8 cellular contexts compared by ENCODE assay signal in genomic region chr7:116930156-116930913, GRCh38. TPM values are rescaled to one million over a fixed set of nuclear protein-coding genes. Genes with fewer than 3 reads are reported as not detected.
DNase-seq lines count a peak whose midpoint lies in the region; ATAC-seq and TF ChIP-seq lines count a peak whose summit lies in the region.

No MANE protein-coding gene starts in this region.

- CTCF ChIA-PET in IMR-90 (lab: Yijun Ruan, JAX), result interaction anchor here (0.6 to 1.2 kb wide), 6 partner anchors 30 to 311 kb away, joined by 3 read pairs; no protein-coding TSS in a partner anchor
- CTCF ChIA-PET in OCI-LY7 (lab: Charles Lee; ENCODE audit: unreplicated experiment), result interaction anchor here (1.2 kb wide), 1 partner anchor 10 kb away, joined by 3 read pairs; no protein-coding TSS in a partner anchor

- peak; percentile 94 for TF ChIP-seq RAD21 in IMR-90 (IDR thresholded peaks at IDR 0.05; ENCODE audit: low read length)

- no peaks in the 10 kb centered on the region; the same call in 1 of the 2 replicates for H3K9me1 ChIP-seq in IMR-90 (ENCODE audit: insufficient read depth, low read length)

- H3K9me3 ChIP-seq in IMR-90 (ENCODE audit: control insufficient read depth, insufficient read depth, low read length) (no peaks in the 10 kb centered on the region), OCI-LY7 (ENCODE audit: low read length) (no peaks in the 10 kb centered on the region), esophagus squamous epithelium (no peaks in the 10 kb centered on the region)

- H3K9ac ChIP-seq in IMR-90 (ENCODE audit: low read depth, low read length), result no peak overlapping the region

- H3K4me2 ChIP-seq in IMR-90 (ENCODE audit: low read depth, low read length) (peak overlapping the region; percentile 45), OCI-LY7 (ENCODE audit: low read length) (no peak overlapping the region)

- no peak overlapping the region for H4K8ac ChIP-seq in IMR-90 (ENCODE audit: low read depth in 2 of 2, low read length in 2 of 2)

- H3K36me3 Mint-ChIP-seq in natural killer cell, result no peaks in the 10 kb centered on the region
- no peaks in the 10 kb centered on the region for H3K36me3 Mint-ChIP-seq in stimulated activated naive B cell treated with anti-CD40 and anti-IgM and Interleukin-4, amounts not matched to agents 10 μg/mL and 1 μg/mL and 100 μg/mL, for 72 hours

- H3K27me3 ChIP-seq in IMR-90 (ENCODE audit: control insufficient read depth, insufficient read depth, low read length) (no peaks in the 10 kb centered on the region), esophagus squamous epithelium (peaks cover 0 to 6% (median 0%) of the 10 kb centered on the region in 4 donors)

- in situ Hi-C loops in IMR-90 (cut with MboI; ENCODE audit: low sequenced_read_pairs), result loop anchor here (5.0 to 25.0 kb wide), 3 partner anchors 187 to 782 kb away; no protein-coding TSS in a partner anchor

- no peak overlapping the region for H2AK5ac ChIP-seq in IMR-90 (ENCODE audit: low read depth, low read length)

- no peak overlapping the region for H3K4me3 ChIP-seq in IMR-90 (ENCODE audit: insufficient read depth, low read depth, low read length)
- no peak overlapping the region for H3K4me3 ChIP-seq in OCI-LY7 (ENCODE audit: low read depth, low read length, poor library complexity, severe bottlenecking)
- H3K4me3 ChIP-seq in esophagus squamous epithelium, result peak overlapping the region in 1 of 4 donors; percentile 19

- BruUV-seq in IMR-90 (replicated peaks; lab: Mats Ljungman, UMichigan) (no TSS peak), OCI-LY7 (replicated peaks; lab: Mats Ljungman, UMichigan) (no TSS peak)

- H3K56ac ChIP-seq in IMR-90 (ENCODE audit: extremely low read depth, insufficient read depth, low read length), result no peak overlapping the region

- H3K18ac ChIP-seq in IMR-90 (ENCODE audit: low read depth, low read length), result no peak overlapping the region

- H4K5ac ChIP-seq in IMR-90 (ENCODE audit: low read depth, low read length), result no peak overlapping the region

- H3K27me3 Mint-ChIP-seq in natural killer cell (ENCODE audit: low read depth in 2 of 2), result peaks cover 0 to 2% of the 10 kb centered on the region in 2 donors
- peaks cover 12 to 14% of the 10 kb centered on the region in 2 donors for H3K27me3 Mint-ChIP-seq in stimulated activated naive B cell treated with anti-CD40 and anti-IgM and Interleukin-4, amounts not matched to agents 10 μg/mL and 1 μg/mL and 100 μg/mL, for 72 hours

- peaks cover 0 to 6% of the 10 kb centered on the region in 2 donors for H3K4me1 Mint-ChIP-seq in natural killer cell
- peaks cover 3 to 7% of the 10 kb centered on the region in 2 donors for H3K4me1 Mint-ChIP-seq in stimulated activated naive B cell treated with anti-CD40 and anti-IgM and Interleukin-4, amounts not matched to agents 10 μg/mL and 1 μg/mL and 100 μg/mL, for 72 hours

- H3K4me1 ChIP-seq in IMR-90 (ENCODE audit: control insufficient read depth, insufficient read depth, low read length) (no peaks in the 10 kb centered on the region), OCI-LY7 (ENCODE audit: insufficient read depth, low read length, poor library complexity, severe bottlenecking) (no peaks in the 10 kb centered on the region), esophagus squamous epithelium (peaks cover 0 to 8% (median 2%) of the 10 kb centered on the region in 3 donors)

- H3K36me3 ChIP-seq in IMR-90 (ENCODE audit: control insufficient read depth, insufficient read depth, low read length) (no peaks in the 10 kb centered on the region), OCI-LY7 (ENCODE audit: insufficient read depth, low read length) (no peaks in the 10 kb centered on the region), esophagus squamous epithelium (no peaks in the 10 kb centered on the region)

- H3K14ac ChIP-seq in IMR-90 (replicated peaks; ENCODE audit: low read depth, low read length), result no peak overlapping the region

- no peak overlapping the region for H2BK5ac ChIP-seq in IMR-90 (ENCODE audit: low read depth, low read length, poor library complexity, severe bottlenecking)

- TF ChIP-seq POLR2A in IMR-90 (IDR thresholded peaks at IDR 0.05; ENCODE audit: low read depth, low read length) (0 out of 2 replicates have a peak, but pooled peaks have one; percentile 30), esophagus squamous epithelium (IDR thresholded peaks at IDR 0.05) (no peak)

- POLR2A ChIA-PET in IMR-90 (lab: Charles Lee; ENCODE audit: unreplicated experiment) (no interaction called here), OCI-LY7 (lab: Charles Lee) (no interaction called here)

- no peak overlapping the region for H4K91ac ChIP-seq in IMR-90 (ENCODE audit: insufficient read depth, low read depth, low read length)

- H3K27ac ChIP-seq in IMR-90 (ENCODE audit: insufficient read depth, low read length) (no peak overlapping the region), OCI-LY7 (ENCODE audit: low read depth, low read length, poor library complexity, severe bottlenecking) (no peak overlapping the region), esophagus squamous epithelium (no peak overlapping the region)

- no peaks in the 10 kb centered on the region for H3K79me1 ChIP-seq in IMR-90 (ENCODE audit: low read depth in 1 of 2, low read length in 2 of 2)

- H2BK20ac ChIP-seq in IMR-90 (ENCODE audit: low read depth, low read length), result no peak overlapping the region

- dilution Hi-C loops in IMR-90 (cut with HindIII; ENCODE audit: low sequenced_read_pairs, unreplicated experiment), result no loop called here

- 55% methylated on average over 7 of the region's 22 CpGs; no CpG with 5 or more reads in 1 of the 2 experiments for WGBS in IMR-90 (ENCODE audit: extremely low coverage in 2 of 2, insufficient read length in 1 of 2), 2 experiments
- WGBS in esophagus squamous epithelium, 2 donors, result 22% methylated on average over 22 of the region's 22 CpGs

- ATAC-seq in GM21526 (IDR thresholded peaks at IDR 0.05; ENCODE audit: low FRiP score, unreplicated experiment) (peak; percentile 79), IMR-90 (ENCODE audit: low read depth) (peak; percentile 99), natural killer cell (peak; percentile 88 to 98 (median 95))
- peak; percentile 75 to 86 for ATAC-seq in stimulated activated naive B cell treated with anti-CD40 and anti-IgM and Interleukin-4, amounts not matched to agents 10 μg/mL and 1 μg/mL and 100 μg/mL, for 72 hours (replicated peaks)

- no peak overlapping the region for H2AK9ac ChIP-seq in IMR-90 (replicated peaks; ENCODE audit: low read depth, low read length, poor library complexity)

- H2AFZ ChIP-seq in IMR-90 (replicated peaks; ENCODE audit: low read length, poor library complexity) (peak overlapping the region; percentile 79), OCI-LY7 (ENCODE audit: low read length) (no peak overlapping the region)

- peak; percentile 92 for TF ChIP-seq CTCF in IMR-90 (conservative IDR thresholded peaks at IDR 0.05; ENCODE audit: low read depth, low read length)
- TF ChIP-seq CTCF in OCI-LY7 (conservative IDR thresholded peaks at IDR 0.05; ENCODE audit: low read length), result peak; percentile 94
- TF ChIP-seq CTCF in esophagus squamous epithelium (IDR thresholded peaks at IDR 0.05), result peak; percentile 84 to 96 (median 92)
- TF ChIP-seq CTCF in natural killer cell (IDR thresholded peaks at IDR 0.05), result peak; percentile 95

- H3K79me2 ChIP-seq in OCI-LY7 (ENCODE audit: insufficient read depth, low read depth, low read length), result no peaks in the 10 kb centered on the region

- H3K27ac Mint-ChIP-seq in natural killer cell, result no peak overlapping the region
- H3K27ac Mint-ChIP-seq in stimulated activated naive B cell treated with anti-CD40 and anti-IgM and Interleukin-4, amounts not matched to agents 10 μg/mL and 1 μg/mL and 100 μg/mL, for 72 hours, result peak overlapping the region; percentile 27

- DNase-seq in DMS 273 treated with DMSO at 0.1 percent for 48 hours (lab: John Stamatoyannopoulos, UW) (peak; percentile 68), IMR-90 (peak; percentile 82), OCI-LY7 (ENCODE audit: low spot score) (peak; percentile 75), activated T-cell treated with anti-CD3 and anti-CD28 coated beads for 24 hours (ENCODE audit: low read depth) (peak; percentile 63), esophagus squamous epithelium (lab: John Stamatoyannopoulos, UW) (no peak), natural killer cell (peak; percentile 69)
- peak; percentile 38 for DNase-seq in stimulated activated naive B cell treated with anti-CD40 and anti-IgM and Interleukin-4, amounts not matched to agents 10 μg/mL and 1 μg/mL and 100 μg/mL, for 72 hours

- H3K4me3 Mint-ChIP-seq in natural killer cell, result no peak overlapping the region
- H3K4me3 Mint-ChIP-seq in stimulated activated naive B cell treated with anti-CD40 and anti-IgM and Interleukin-4, amounts not matched to agents 10 μg/mL and 1 μg/mL and 100 μg/mL, for 72 hours, result no peak overlapping the region

- H2BK120ac ChIP-seq in IMR-90 (ENCODE audit: low read depth, low read length), result no peak overlapping the region

- no peaks in the 10 kb centered on the region for H3K9me2 ChIP-seq in OCI-LY7 (ENCODE audit: insufficient read depth, low read length)

- no peak overlapping the region for H3K4ac ChIP-seq in IMR-90 (ENCODE audit: low read depth, low read length)

- intact Hi-C loops in IMR-90 (cut with micrococcal nuclease) (loop anchor here (1.0 to 5.0 kb wide), 5 partner anchors 54 to 787 kb away; no protein-coding TSS in a partner anchor), OCI-LY7 (cut with micrococcal nuclease; ENCODE audit: unreplicated experiment) (loop anchor here (1.0 to 2.0 kb wide), 2 partner anchors 189 to 196 kb away; no protein-coding TSS in a partner anchor), esophagus squamous epithelium (cut with DNase I) (no loop called here), natural killer cell (cut with micrococcal nuclease) (loop anchor here (1.0 to 5.0 kb wide), 4 partner anchors 22 to 1222 kb away; partner anchors contain the start of gene ST7)

- H3K23ac ChIP-seq in IMR-90 (ENCODE audit: low read depth, low read length), result no peak overlapping the region

- no peaks in the 10 kb centered on the region for H4K20me1 ChIP-seq in IMR-90 (ENCODE audit: insufficient read depth, low read length)
- H4K20me1 ChIP-seq in OCI-LY7 (ENCODE audit: insufficient read depth, low read length), result no peaks in the 10 kb centered on the region

- H3K9me3 Mint-ChIP-seq in natural killer cell, result no peaks in the 10 kb centered on the region
- no peaks in the 10 kb centered on the region for H3K9me3 Mint-ChIP-seq in stimulated activated naive B cell treated with anti-CD40 and anti-IgM and Interleukin-4, amounts not matched to agents 10 μg/mL and 1 μg/mL and 100 μg/mL, for 72 hours

- no peak overlapping the region for H2BK15ac ChIP-seq in IMR-90 (ENCODE audit: low read depth, low read length)

TF ChIP-seq in IMR-90, 13 proteins besides CTCF, POLR2A, EP300 and RAD21 (continues in another document):
- TF ChIP-seq RCOR1 (IDR thresholded peaks at IDR 0.05; ENCODE audit: insufficient replicate concordance, low read length) (no peak), SMC3 (IDR thresholded peaks at IDR 0.05; ENCODE audit: low read depth, low read length) (peak; percentile 91)

RNA-seq across cellular contexts. Expression of gene ST7, which starts 23.0 kb away (rescaled TPM):
- total RNA-seq in IMR-90 (2012; rRNA removed), result 25.3 and 26.0 TPM in 2 replicates
- polyA plus RNA-seq in IMR-90 (2012; rRNA removed), result 17.8 and 18.6 TPM in 2 replicates
- 6.4 and 10.2 TPM in 2 replicates for polyA plus RNA-seq in IMR-90 (2012; cell fraction: cytosol; rRNA removed)
- 9.2 and 54.0 TPM in 2 replicates for polyA plus RNA-seq in IMR-90 (2012; cell fraction: nucleus; rRNA removed; ENCODE audit: low replicate concordance)
- 7.4 and 9.6 TPM in 2 replicates for total RNA-seq in OCI-LY7 (2014; rRNA removed; shearing (Covaris generic))
- total RNA-seq in OCI-LY7 (2022), result 7.3 and 10.7 TPM in 2 replicates
- 10 to 100 TPM; 12.9 to 18.0 (median 15.3) TPM for total RNA-seq in esophagus squamous epithelium
- total RNA-seq in natural killer cell, result 10 to 100 TPM in 2 of 3 donors, 1 to 10 TPM in 1; 9.8 to 15.7 (median 12.9) TPM
